8 cellular contexts compared by ENCODE assay signal in genomic region chr7:104160375-104160774, GRCh38. TPM values are rescaled to one million over a fixed set of nuclear protein-coding genes. Genes with fewer than 3 reads are reported as not detected.
DNase-seq lines count a peak whose midpoint lies in the region; ATAC-seq, FAIRE-seq and TF ChIP-seq lines count a peak whose summit lies in the region.

No MANE protein-coding gene starts in this region.

- ATAC-seq in GM21528 (IDR thresholded peaks at IDR 0.05; ENCODE audit: low FRiP score, unreplicated experiment): no peak
- no peak for ATAC-seq in HG02623 (IDR thresholded peaks at IDR 0.05; ENCODE audit: unreplicated experiment)
- ATAC-seq in HG02798 (IDR thresholded peaks at IDR 0.05; ENCODE audit: poor library complexity, unreplicated experiment): no peak

- TF ChIP-seq CTCF in D721Med (IDR thresholded peaks at IDR 0.05; ENCODE audit: insufficient read depth, missing control alignments) (peak; percentile 49), LNCAP (IDR thresholded peaks at IDR 0.05) (peak; percentile 48)

- DNase-seq in D721Med (ENCODE audit: insufficient read length, low spot score) (no peak), astrocyte of the hippocampus (ENCODE audit: low read depth, low spot score) (peak; percentile 15), medulla oblongata (ENCODE audit: extremely low spot score) (peak; percentile 31), mucosa of gallbladder (ENCODE audit: low spot score) (no peak)

- no peak for FAIRE-seq in D721Med (lab: Jason Lieb, UNC)

RNA-seq across cellular contexts. Expression of gene ORC5, which starts 47.4 kb away (rescaled TPM):
- 15.9 TPM for total RNA-seq in mucosa of gallbladder

Comparison
In these comparisons a context has a peak if more than half of its experiments do, and no peak if none do; other contexts are left out.
1. DNase-seq: peak in astrocyte of the hippocampus (single experiment) and medulla oblongata (single experiment); none in D721Med (single experiment) and mucosa of gallbladder (single experiment).